ENCODE assay signal across 15 cellular contexts in the genomic region with DNA sequence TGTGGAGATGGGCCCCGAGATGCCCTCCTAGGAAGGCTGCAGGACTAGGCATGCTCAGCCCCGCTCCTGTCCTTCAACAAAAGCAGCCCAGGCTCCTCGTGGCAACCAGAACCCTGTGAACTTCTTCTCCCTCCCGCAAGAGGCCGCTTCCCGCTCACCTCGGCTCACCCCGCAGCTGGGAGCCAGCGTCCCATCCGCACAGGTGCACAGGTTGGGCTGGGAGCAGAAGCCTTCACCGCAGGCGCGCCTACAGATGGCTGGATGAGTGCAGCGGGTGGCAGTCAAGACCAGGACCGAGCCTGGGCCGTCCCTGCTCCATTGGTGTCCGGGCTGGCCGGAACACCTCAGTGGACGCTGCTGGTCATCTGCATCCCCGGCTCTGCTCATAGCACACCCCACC. TPM values are rescaled to one million over a fixed set of nuclear protein-coding genes. Genes with fewer than 3 reads are reported as not detected.
DNase-seq lines count a peak whose midpoint lies in the region; ATAC-seq and TF ChIP-seq lines count a peak whose summit lies in the region.
"Had no signal": no experiment of that assay in that cellular context is flagged by ENCODE, and none has a peak within 500 bp of the region (broad histone marks: within the 10 kb centered on the region; RNA-seq: fewer than 3 reads in every experiment).

No MANE protein-coding gene starts in this region.

- H3K27ac ChIP-seq in foreskin keratinocyte (no peak overlapping the region), left ventricle myocardium inferior (replicated peaks) (no peak overlapping the region)
- H3K27ac ChIP-seq: sigmoid colon had no signal

- no peaks in the 10 kb centered on the region for H3K9me3 ChIP-seq in left ventricle myocardium inferior (replicated peaks)
- H3K9me3 ChIP-seq: sigmoid colon had no signal

- ATAC-seq in foreskin keratinocyte (peak; percentile 40), GM18511 (IDR thresholded peaks at IDR 0.05; ENCODE audit: unreplicated experiment) (no peak), GM19463 (IDR thresholded peaks at IDR 0.05; ENCODE audit: unreplicated experiment) (no peak)

- intact Hi-C loops in left ventricle myocardium inferior (cut with micrococcal nuclease): no loop called here

- H3K36me3 ChIP-seq in left ventricle myocardium inferior: no peaks in the 10 kb centered on the region
- H3K36me3 ChIP-seq: sigmoid colon had no signal

- peaks cover 67% of the 10 kb centered on the region for H3K27me3 ChIP-seq in foreskin keratinocyte
- peaks cover 76% of the 10 kb centered on the region for H3K27me3 ChIP-seq in left ventricle myocardium inferior (ENCODE audit: low read depth)

- no peaks in the 10 kb centered on the region for H3K4me1 ChIP-seq in foreskin keratinocyte
- peaks cover 15% of the 10 kb centered on the region for H3K4me1 ChIP-seq in left ventricle myocardium inferior

- DNase-seq in SHP77 (lab: John Stamatoyannopoulos, UW) (peak; percentile 18 to 50), SHP77 treated with DMSO at 0.1 percent for 48 hours (lab: John Stamatoyannopoulos, UW) (no peak), NCI-H774 (lab: John Stamatoyannopoulos, UW) (peak; percentile 15), foreskin keratinocyte (no peak), left ventricle myocardium inferior (no peak), ureter (ENCODE audit: low spot score) (no peak)
- DNase-seq: activated CD8-positive, alpha-beta memory T cell treated with anti-CD3 and anti-CD28 coated beads, Interleukin-2, amount 50 U/mL, for 4 hours; activated naive CD4-positive, alpha-beta T cell treated with Interleukin-2 at 50 U/mL for 16 hours; mammary epithelial cell; NCI-H226; sigmoid colon; stimulated activated naive CD4-positive, alpha-beta T cell treated with Interleukin-2 at 50 U/mL for 16 hours had no signal

- peak; percentile 47 for TF ChIP-seq CTCF in foreskin keratinocyte (conservative IDR thresholded peaks at IDR 0.05)
- TF ChIP-seq CTCF in left ventricle myocardium inferior (IDR thresholded peaks at IDR 0.05; ENCODE audit: borderline replicate concordance): no peak

- H3K4me3 ChIP-seq in left ventricle myocardium inferior: no peak overlapping the region
- H3K4me3 ChIP-seq: sigmoid colon had no signal

RNA-seq across cellular contexts. Expression of gene FBN3, which starts 3.4 kb away (rescaled TPM):
- not detected in 2 replicates for total RNA-seq in foreskin keratinocyte
- not detected in 2 replicates for polyA plus RNA-seq in foreskin keratinocyte
- not detected for total RNA-seq in left ventricle myocardium inferior
- not detected for total RNA-seq in ureter
- total RNA-seq: M059J, sigmoid colon had no signal
- polyA plus RNA-seq: mammary epithelial cell had no signal

Comparison
In these comparisons a context has a peak if more than half of its experiments do, and no peak if none do; other contexts are left out.
1. DNase-seq: peak in SHP77 (2 of 2) and NCI-H774 (single experiment); none in SHP77 treated with DMSO at 0.1 percent for 48 hours (single experiment), foreskin keratinocyte (0 of 2), left ventricle myocardium inferior (single experiment) and ureter (single experiment).